Comparison of ENCODE assay signal across 12 cellular contexts in the genomic region with DNA sequence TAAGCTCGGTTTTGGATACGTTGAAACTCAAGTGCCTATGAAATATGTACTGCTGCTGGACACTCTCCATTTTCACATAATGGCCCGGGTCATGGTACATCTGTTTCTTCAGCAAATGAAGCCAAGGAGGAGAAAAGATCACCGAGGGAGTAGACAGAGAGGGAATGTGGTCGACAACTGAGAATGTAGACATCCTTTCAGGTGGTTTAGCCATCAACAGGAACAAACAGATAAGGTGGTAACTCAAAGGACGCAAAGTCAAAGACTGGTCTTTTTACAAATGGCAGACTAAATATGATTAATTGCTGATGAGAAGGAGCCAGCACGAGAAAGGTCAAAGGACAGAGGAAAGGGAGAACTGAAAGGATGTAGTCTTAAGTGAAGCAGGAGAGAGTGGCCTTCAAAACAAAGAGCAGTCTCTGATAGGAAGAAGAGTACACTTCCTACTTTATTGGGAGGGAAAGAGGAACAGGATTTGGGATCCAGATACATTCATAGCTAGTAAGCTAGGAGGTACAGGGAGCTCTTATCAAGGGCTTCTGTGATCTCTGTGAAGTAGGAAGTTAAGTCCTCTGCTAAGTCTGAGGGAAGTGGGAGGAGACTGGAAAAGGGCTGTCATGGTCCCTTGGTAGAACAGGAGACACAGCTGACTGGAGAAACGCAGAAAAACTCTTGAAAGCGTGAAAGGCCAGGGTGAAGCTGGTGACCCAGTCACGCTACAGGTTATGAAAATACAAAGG. TPM values are rescaled to one million over a fixed set of nuclear protein-coding genes. Genes with fewer than 3 reads are reported as not detected.
DNase-seq lines count a peak whose midpoint lies in the region; ATAC-seq and TF ChIP-seq lines count a peak whose summit lies in the region.
"Had no signal": no experiment of that assay in that cellular context is flagged by ENCODE, and none has a peak within 500 bp of the region (broad histone marks: within the 10 kb centered on the region; RNA-seq: fewer than 3 reads in every experiment).

No MANE protein-coding gene starts in this region.

- H3K4me3 ChIP-seq in adrenal gland: no peak overlapping the region
- H3K4me3 ChIP-seq in SJCRH30: no peak overlapping the region
- H3K4me3 ChIP-seq: thoracic aorta had no signal

- peaks cover 0 to 52% of the 10 kb centered on the region in 2 donors for H3K36me3 ChIP-seq in adrenal gland (replicated peaks in 1 of 2)
- H3K36me3 ChIP-seq in SJCRH30: peaks cover 40% of the 10 kb centered on the region

- H3K36me3 Mint-ChIP-seq in activated naive CD8-positive, alpha-beta T cell treated with anti-CD3 and anti-CD28 coated beads for 36 hours: peaks cover 25% of the 10 kb centered on the region

- DNase-seq in GM10266 (ENCODE audit: extremely low spot score) (peak; percentile 45), adrenal gland (no peak), SJCRH30 (no peak), ACHN (no peak), AML-193 (lab: John Stamatoyannopoulos, UW) (no peak)
- no peak for DNase-seq in activated naive CD8-positive, alpha-beta T cell treated with anti-CD3 and anti-CD28 coated beads for 36 hours
- DNase-seq: IMR-90, retina had no signal

- H3K4me1 ChIP-seq in adrenal gland (replicated peaks in 1 of 2): no peaks in the 10 kb centered on the region
- no peaks in the 10 kb centered on the region for H3K4me1 ChIP-seq in SJCRH30

- H3K27me3 ChIP-seq in adrenal gland: no peaks in the 10 kb centered on the region
- no peaks in the 10 kb centered on the region for H3K27me3 ChIP-seq in SJCRH30

- no peak overlapping the region for H3K27ac ChIP-seq in adrenal gland
- no peak overlapping the region for H3K27ac ChIP-seq in SJCRH30
- H3K27ac ChIP-seq: thoracic aorta had no signal

- H3K27me3 Mint-ChIP-seq in activated naive CD8-positive, alpha-beta T cell treated with anti-CD3 and anti-CD28 coated beads for 36 hours: no peaks in the 10 kb centered on the region

- peaks cover 5% of the 10 kb centered on the region for H3K4me1 Mint-ChIP-seq in activated naive CD8-positive, alpha-beta T cell treated with anti-CD3 and anti-CD28 coated beads for 36 hours

- H3K4me3 Mint-ChIP-seq in activated naive CD8-positive, alpha-beta T cell treated with anti-CD3 and anti-CD28 coated beads for 36 hours: no peak overlapping the region

- WGBS in adrenal gland, 4 donors: 71 to 79% (median 75%) methylated on average over 10 of the region's 10 CpGs

- ATAC-seq in GM19455 (IDR thresholded peaks at IDR 0.05; ENCODE audit: unreplicated experiment) (peak; percentile 70), HG03103 (IDR thresholded peaks at IDR 0.05; ENCODE audit: low read depth, unreplicated experiment) (peak; percentile 63)

- in situ Hi-C loops in ACHN (cut with HindIII; ENCODE audit: low pct_ligation_motif_present, low pct_unique_long_range_greater_than_20kb, low sequenced_read_pairs): no loop called here

- H3K9me3 Mint-ChIP-seq in activated naive CD8-positive, alpha-beta T cell treated with anti-CD3 and anti-CD28 coated beads for 36 hours: no peaks in the 10 kb centered on the region

- peak overlapping the region; percentile 50 for H3K27ac Mint-ChIP-seq in activated naive CD8-positive, alpha-beta T cell treated with anti-CD3 and anti-CD28 coated beads for 36 hours

- TF ChIP-seq POLR2A in adrenal gland (IDR thresholded peaks at IDR 0.05): no peak

- TF ChIP-seq CTCF in GM10266 (IDR thresholded peaks at IDR 0.05; ENCODE audit: control insufficient read depth, insufficient read depth, low read depth, missing control alignments) (no peak), adrenal gland (IDR thresholded peaks at IDR 0.05) (no peak)

- H3K9me3 ChIP-seq in adrenal gland (replicated peaks in 1 of 3) (no peaks in the 10 kb centered on the region), SJCRH30 (replicated peaks) (no peaks in the 10 kb centered on the region)
- H3K9me3 ChIP-seq: thoracic aorta had no signal

- intact Hi-C loops in adrenal gland (cut with DNase I): loop anchor here (5.0 kb wide), 1 partner anchor 223 kb away; no protein-coding TSS in a partner anchor

RNA-seq across cellular contexts. Expression of gene NUP133, which starts 28.3 kb away (rescaled TPM):
- 10 to 100 TPM; 62.7 to 64.8 TPM for total RNA-seq in activated naive CD8-positive, alpha-beta T cell treated with anti-CD3 and anti-CD28 coated beads for 36 hours
- 10 to 100 TPM; 23.8 to 48.5 (median 37.3) TPM for total RNA-seq in adrenal gland
- polyA plus RNA-seq in adrenal gland: 10 to 100 TPM in 2 of 3 donors, 1 to 10 TPM in 1; 9.8 to 26.9 (median 10.6) TPM
- total RNA-seq in SJCRH30 (2014; rRNA removed; shearing (Covaris generic)): 52.4 and 54.0 TPM in 2 replicates

RNA-seq across cellular contexts. Expression of gene ACTA1, which starts 45.9 kb away (rescaled TPM):
- total RNA-seq in activated naive CD8-positive, alpha-beta T cell treated with anti-CD3 and anti-CD28 coated beads for 36 hours: not detected
- 10 to 100 TPM in 1 of 8 donors, 1 to 10 TPM in 1, under 1 TPM in 2, not detected in 4; 0.14 to 53.3 (median 0.99) TPM for total RNA-seq in adrenal gland
- 1 to 10 TPM in 2 of 3 donors, under 1 TPM in 1; 0.18 to 4.1 (median 2.9) TPM for polyA plus RNA-seq in adrenal gland
- total RNA-seq in SJCRH30 (2014; rRNA removed; shearing (Covaris generic)): 0.15 and 0.93 TPM in 2 replicates
- total RNA-seq: IMR-90; T-helper 2 cell treated with Interferon-gamma antibody and Interleukin-4, amounts not matched to agents 100 ng/mL and 5 ng/mL, for 36 hours had no signal
- polyA plus RNA-seq: IMR-90 had no signal
